In genomic region chr6:109184638-109185037, GRCh38 we compare ENCODE assay signal across 6 cellular contexts.
"Had no signal": no experiment of that assay in that cellular context is flagged by ENCODE, and none has a peak within 500 bp of the region (broad histone marks: within the 10 kb centered on the region; RNA-seq: fewer than 3 reads in every experiment).

No MANE protein-coding gene starts in this region.

- H3K4me2 ChIP-seq: GM23338 had no signal

- H3K9me3 Mint-ChIP-seq: GM23338, H9, IgD-negative memory B cell had no signal

- H3K27ac Mint-ChIP-seq: GM23338, H9, IgD-negative memory B cell had no signal

- H3K36me3 Mint-ChIP-seq: IgD-negative memory B cell had no signal

- H3K4me3 Mint-ChIP-seq: GM23338, H9, IgD-negative memory B cell had no signal

- DNase-seq: H9, HCEC 1CT, KBM-7 had no signal

- H3K4me3 ChIP-seq: GM23338 had no signal

- H2AFZ ChIP-seq: GM23338 had no signal

- ATAC-seq: GM23338, HepG2 had no signal
